31 cellular contexts compared by ENCODE assay signal in genomic region chr11:134267466-134267865, GRCh38. TPM values are rescaled to one million over a fixed set of nuclear protein-coding genes. Genes with fewer than 3 reads are reported as not detected.
A peak's percentile ranks its signal among the peaks of the same experiment; 100 is the strongest.
DNase-seq lines count a peak whose midpoint lies in the region; ATAC-seq, FAIRE-seq and TF ChIP-seq lines count a peak whose summit lies in the region.
"Had no signal": no experiment of that assay in that cellular context is flagged by ENCODE, and none has a peak within 500 bp of the region (broad histone marks: within the 10 kb centered on the region; RNA-seq: fewer than 3 reads in every experiment).

No MANE protein-coding gene starts in this region.

- H3K4me1 ChIP-seq in PC-9 (replicated peaks; ENCODE audit: insufficient read depth) (peaks cover 36% of the 10 kb centered on the region), iPS-20b (ENCODE audit: insufficient read depth, low read length) (peaks cover 43% of the 10 kb centered on the region), prostate gland (replicated peaks) (peaks cover 12% of the 10 kb centered on the region)

- H3K36me3 ChIP-seq in PC-9 (ENCODE audit: low read depth): no peaks in the 10 kb centered on the region
- peaks cover 39% of the 10 kb centered on the region for H3K36me3 ChIP-seq in iPS-20b (ENCODE audit: insufficient read depth, low read depth, low read length)
- H3K36me3 ChIP-seq in prostate gland: no peaks in the 10 kb centered on the region
- H3K36me3 ChIP-seq: HAP-1 had no signal

- H3K27ac ChIP-seq in PC-9 (peak overlapping the region; percentile 66), iPS-20b (ENCODE audit: low read length) (no peak overlapping the region), prostate gland (peak overlapping the region; percentile 35 to 58)

- no peak overlapping the region for H2AFZ ChIP-seq in PC-9

- TF ChIP-seq CTCF in PC-9 (conservative IDR thresholded peaks at IDR 0.05) (no peak), WTC11 (IDR thresholded peaks at IDR 0.05) (no peak), prostate gland (IDR thresholded peaks at IDR 0.05) (no peak)

- H3F3A ChIP-seq in PC-9 (ENCODE audit: insufficient read depth, low read depth): peaks cover 33% of the 10 kb centered on the region

- DNase-seq in PC-9 (no peak), WTC11 (ENCODE audit: low spot score) (no peak), prostate gland (ENCODE audit: low spot score) (no peak), hepatic stellate cell (ENCODE audit: low spot score) (no peak), NCI-H2081 treated with DMSO at 0.1 percent for 48 hours (lab: John Stamatoyannopoulos, UW) (no peak), HTR-8/SVneo (ENCODE audit: insufficient read length, low spot score) (no peak)
- DNase-seq: activated CD4-positive, alpha-beta memory T cell treated with anti-CD3 and anti-CD28 coated beads, Interleukin-2, amount 10 ng/mL, durations not matched to agents 7 days and 5 days; activated CD4-positive, alpha-beta T cell treated with anti-CD3 and anti-CD28 coated beads for 1 hour; activated CD8-positive, alpha-beta memory T cell treated with anti-CD3 and anti-CD28 coated beads, Interleukin-2, amount 50 U/mL, for 4 hours; activated naive CD4-positive, alpha-beta T cell treated with anti-CD3 and anti-CD28 coated beads, Interleukin-2, amount 10 ng/mL, durations not matched to agents 7 days and 5 days; DMS153; hypothalamus; Kasumi-1; left ventricle myocardium superior; midbrain; naive thymus-derived CD4-positive, alpha-beta T cell; NCI-H1436 treated with DMSO at 0.1 percent for 48 hours; NCI-H446 treated with DMSO at 0.1 percent for 48 hours; NCI-H82; upper lobe of left lung had no signal

- intact Hi-C loops in PC-9 (cut with micrococcal nuclease; ENCODE audit: unreplicated experiment) (no loop called here), prostate gland (cut with DNase I) (no loop called here)

- no peak overlapping the region for H3K4me3 ChIP-seq in PC-9
- no peak overlapping the region for H3K4me3 ChIP-seq in iPS-20b (ENCODE audit: low read length)
- H3K4me3 ChIP-seq in prostate gland: no peak overlapping the region
- H3K4me3 ChIP-seq: BLaER1 treated with 17β-estradiol and CSF1 and Interleukin-3, amounts not matched to agents 10 nM and 100 nM; GM12878; HAP-1; upper lobe of left lung had no signal

- H3K27ac Mint-ChIP-seq in WTC11: peak overlapping the region; percentile 90
- H3K27ac Mint-ChIP-seq: activated CD4-positive, alpha-beta memory T cell treated with anti-CD3 and anti-CD28 coated beads, Interleukin-2, amount 10 ng/mL, durations not matched to agents 7 days and 5 days; activated T-helper 1 cell treated with anti-CD3 and anti-CD28 coated beads, Interleukin-12 subunit alpha, Interleukin-12 subunit beta, Interleukin-2, Interleukin-4 antibody, amounts not matched to agents 30 ng/mL and 10 ng/mL and 1 ng/mL, durations not matched to agents 14 hours and 24 hours and 36 hours; stimulated activated memory B cell treated with anti-CD40 and anti-IgM and Interleukin-4, amounts not matched to agents 10 μg/mL and 1 μg/mL and 100 μg/mL, for 72 hours had no signal

- no peaks in the 10 kb centered on the region for H3K9me2 ChIP-seq in PC-9 (ENCODE audit: insufficient read depth)

- 79% methylated on average over 5 of the region's 5 CpGs for WGBS in prostate gland

- H3K9me3 Mint-ChIP-seq in WTC11: no peaks in the 10 kb centered on the region
- H3K9me3 Mint-ChIP-seq: activated CD4-positive, alpha-beta memory T cell treated with anti-CD3 and anti-CD28 coated beads, Interleukin-2, amount 10 ng/mL, durations not matched to agents 7 days and 5 days; activated naive CD4-positive, alpha-beta T cell treated with anti-CD3 and anti-CD28 coated beads, Interleukin-2, amount 10 ng/mL, durations not matched to agents 7 days and 5 days; activated T-helper 1 cell treated with anti-CD3 and anti-CD28 coated beads, Interleukin-12 subunit alpha, Interleukin-12 subunit beta, Interleukin-2, Interleukin-4 antibody, amounts not matched to agents 30 ng/mL and 10 ng/mL and 1 ng/mL, durations not matched to agents 14 hours and 24 hours and 36 hours; stimulated activated memory B cell treated with anti-CD40 and anti-IgM and Interleukin-4, amounts not matched to agents 10 μg/mL and 1 μg/mL and 100 μg/mL, for 72 hours had no signal

- no peak overlapping the region for H3K4me3 Mint-ChIP-seq in WTC11
- H3K4me3 Mint-ChIP-seq: activated CD4-positive, alpha-beta memory T cell treated with anti-CD3 and anti-CD28 coated beads, Interleukin-2, amount 10 ng/mL, durations not matched to agents 7 days and 5 days; activated naive CD4-positive, alpha-beta T cell treated with anti-CD3 and anti-CD28 coated beads, Interleukin-2, amount 10 ng/mL, durations not matched to agents 7 days and 5 days; activated T-helper 1 cell treated with anti-CD3 and anti-CD28 coated beads, Interleukin-12 subunit alpha, Interleukin-12 subunit beta, Interleukin-2, Interleukin-4 antibody, amounts not matched to agents 30 ng/mL and 10 ng/mL and 1 ng/mL, durations not matched to agents 14 hours and 24 hours and 36 hours; naive thymus-derived CD4-positive, alpha-beta T cell; stimulated activated memory B cell treated with anti-CD40 and anti-IgM and Interleukin-4, amounts not matched to agents 10 μg/mL and 1 μg/mL and 100 μg/mL, for 72 hours had no signal

- H3K9me3 ChIP-seq in PC-9 (ENCODE audit: insufficient read depth, low read depth) (no peaks in the 10 kb centered on the region; the same call in 1 of the 2 replicates), iPS-20b (ENCODE audit: insufficient read depth, low read depth, low read length) (no peaks in the 10 kb centered on the region), prostate gland (no peaks in the 10 kb centered on the region)
- H3K9me3 ChIP-seq: BLaER1 treated with 17β-estradiol and CSF1 and Interleukin-3, amounts not matched to agents 10 nM and 100 nM; HAP-1; upper lobe of left lung had no signal

- TF ChIP-seq POLR2A in prostate gland (IDR thresholded peaks at IDR 0.05): no peak

- H3K9ac ChIP-seq in iPS-20b (ENCODE audit: low read depth, low read length): peak overlapping the region; percentile 24; the same call in 1 of the 2 replicates

- no peak for FAIRE-seq in HTR-8/SVneo (lab: Jason Lieb, UNC)
- FAIRE-seq: GM12878 had no signal

- no peaks in the 10 kb centered on the region for H4K20me1 ChIP-seq in PC-9 (ENCODE audit: insufficient read depth)

- no peaks in the 10 kb centered on the region for H3K27me3 Mint-ChIP-seq in WTC11 (ENCODE audit: low read depth)
- H3K27me3 Mint-ChIP-seq: activated CD4-positive, alpha-beta memory T cell treated with anti-CD3 and anti-CD28 coated beads, Interleukin-2, amount 10 ng/mL, durations not matched to agents 7 days and 5 days; activated naive CD4-positive, alpha-beta T cell treated with anti-CD3 and anti-CD28 coated beads, Interleukin-2, amount 10 ng/mL, durations not matched to agents 7 days and 5 days; naive thymus-derived CD4-positive, alpha-beta T cell had no signal

- POLR2A ChIA-PET in PC-9 (lab: Charles Lee; ENCODE audit: unreplicated experiment) (no interaction called here), WTC11 (lab: Charles Lee) (interaction anchor here (1.2 kb wide), 1 partner anchor 14 kb away, joined by 3 read pairs; the partner anchor contains the start of genes ACAD8 and THYN1)

- peaks cover 73% of the 10 kb centered on the region for H3K4me1 Mint-ChIP-seq in WTC11
- H3K4me1 Mint-ChIP-seq: stimulated activated memory B cell treated with anti-CD40 and anti-IgM and Interleukin-4, amounts not matched to agents 10 μg/mL and 1 μg/mL and 100 μg/mL, for 72 hours had no signal

- peak overlapping the region; percentile 56 for H3K4me2 ChIP-seq in PC-9

- peaks cover 22% of the 10 kb centered on the region for H3K36me3 Mint-ChIP-seq in WTC11

- BruUV-seq in PC-9 (replicated peaks; lab: Mats Ljungman, UMichigan): no TSS peak

- H3K79me2 ChIP-seq in PC-9 (ENCODE audit: low read depth): no peaks in the 10 kb centered on the region

- CTCF ChIA-PET in PC-9 (lab: Charles Lee) (no interaction called here), WTC11 (lab: Charles Lee) (interaction anchor here (1.6 kb wide), 1 partner anchor 42 kb away, joined by 4 read pairs; the partner anchor contains the start of gene VPS26B)

- ATAC-seq in WTC11 (no peak), SK-N-SH treated with all-trans-retinoic acid at 6 μM for 48 hours (no peak)
- ATAC-seq: GM12878; stimulated activated memory B cell treated with anti-CD40 and anti-IgM and Interleukin-4, amounts not matched to agents 10 μg/mL and 1 μg/mL and 100 μg/mL, for 72 hours had no signal

- H3K27me3 ChIP-seq in PC-9 (ENCODE audit: insufficient read depth, low read depth) (no peaks in the 10 kb centered on the region), iPS-20b (ENCODE audit: insufficient read depth, low read length) (no peaks in the 10 kb centered on the region), prostate gland (replicated peaks; ENCODE audit: insufficient read depth) (no peaks in the 10 kb centered on the region)
- H3K27me3 ChIP-seq: upper lobe of left lung had no signal

TF ChIP-seq in SK-N-SH treated with all-trans-retinoic acid at 6 μM for 48 hours, 23 proteins besides CTCF, POLR2A, EP300 and RAD21 (continues in another document):
- no peak for TF ChIP-seq ZFP3 (CRISPR knock-in tag; IDR thresholded peaks at IDR 0.05)
- TF ChIP-seq, protein P1, sequence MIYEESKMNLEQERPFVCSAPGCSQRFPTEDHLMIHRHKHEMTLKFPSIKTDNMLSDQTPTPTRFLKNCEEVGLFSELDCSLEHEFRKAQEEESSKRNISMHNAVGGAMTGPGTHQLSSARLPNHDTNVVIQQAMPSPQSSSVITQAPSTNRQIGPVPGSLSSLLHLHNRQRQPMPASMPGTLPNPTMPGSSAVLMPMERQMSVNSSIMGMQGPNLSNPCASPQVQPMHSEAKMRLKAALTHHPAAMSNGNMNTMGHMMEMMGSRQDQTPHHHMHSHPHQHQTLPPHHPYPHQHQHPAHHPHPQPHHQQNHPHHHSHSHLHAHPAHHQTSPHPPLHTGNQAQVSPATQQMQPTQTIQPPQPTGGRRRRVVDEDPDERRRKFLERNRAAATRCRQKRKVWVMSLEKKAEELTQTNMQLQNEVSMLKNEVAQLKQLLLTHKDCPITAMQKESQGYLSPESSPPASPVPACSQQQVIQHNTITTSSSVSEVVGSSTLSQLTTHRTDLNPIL (CRISPR knock-in tag; IDR thresholded peaks at IDR 0.05; ENCODE audit: low read depth): no peak
- no peak for TF ChIP-seq TCF4 (CRISPR knock-in tag; IDR thresholded peaks at IDR 0.05; ENCODE audit: borderline replicate concordance)

RNA-seq across cellular contexts. Expression of gene GLB1L3, which starts 8.7 kb away (rescaled TPM):
- total RNA-seq in PC-9 (2021) (not detected in 2 replicates), WTC11 (2021) (34.6 to 50.2 TPM (median 35.9 TPM) in 3 replicates), prostate gland (10 to 100 TPM in 1 of 2 donors, 1 to 10 TPM in 1; 7.8 to 14.5 TPM)
- total RNA-seq: left ventricle myocardium superior, omental fat pad, pulmonary artery endothelial cell, skeletal muscle tissue, subcutaneous adipose tissue had no signal

RNA-seq across cellular contexts. Expression of gene ACAD8, which starts 14.1 kb away (rescaled TPM):
- total RNA-seq in PC-9 (2021) (16.1 and 17.2 TPM in 2 replicates), WTC11 (2021) (49.4 to 55.2 TPM (median 51.9 TPM) in 3 replicates), prostate gland (10 to 100 TPM; 39.4 to 46.1 TPM)

RNA-seq across cellular contexts. Expression of gene THYN1, which starts 14.3 kb away (rescaled TPM):
- total RNA-seq in PC-9 (2021) (29.8 and 41.2 TPM in 2 replicates), WTC11 (2021) (80.2 to 83.8 TPM (median 82.0 TPM) in 3 replicates), prostate gland (10 to 100 TPM; 48.5 to 59.7 TPM)

RNA-seq across cellular contexts. Expression of gene VPS26B, which starts 43.0 kb away (rescaled TPM):
- total RNA-seq in PC-9 (2021) (28.6 and 28.8 TPM in 2 replicates), WTC11 (2021) (28.7 to 29.3 TPM (median 29.0 TPM) in 3 replicates), prostate gland (10 to 100 TPM; 67.6 to 80.8 TPM)

RNA-seq across cellular contexts. Expression of gene NCAPD3, which starts 43.7 kb away (rescaled TPM):
- total RNA-seq in PC-9 (2021) (40.6 and 49.6 TPM in 2 replicates), WTC11 (2021) (46.5 to 63.0 TPM (median 49.1 TPM) in 3 replicates), prostate gland (10 to 100 TPM; 44.4 to 61.9 TPM)
